19 cellular contexts compared by ENCODE assay signal in the genomic region with DNA sequence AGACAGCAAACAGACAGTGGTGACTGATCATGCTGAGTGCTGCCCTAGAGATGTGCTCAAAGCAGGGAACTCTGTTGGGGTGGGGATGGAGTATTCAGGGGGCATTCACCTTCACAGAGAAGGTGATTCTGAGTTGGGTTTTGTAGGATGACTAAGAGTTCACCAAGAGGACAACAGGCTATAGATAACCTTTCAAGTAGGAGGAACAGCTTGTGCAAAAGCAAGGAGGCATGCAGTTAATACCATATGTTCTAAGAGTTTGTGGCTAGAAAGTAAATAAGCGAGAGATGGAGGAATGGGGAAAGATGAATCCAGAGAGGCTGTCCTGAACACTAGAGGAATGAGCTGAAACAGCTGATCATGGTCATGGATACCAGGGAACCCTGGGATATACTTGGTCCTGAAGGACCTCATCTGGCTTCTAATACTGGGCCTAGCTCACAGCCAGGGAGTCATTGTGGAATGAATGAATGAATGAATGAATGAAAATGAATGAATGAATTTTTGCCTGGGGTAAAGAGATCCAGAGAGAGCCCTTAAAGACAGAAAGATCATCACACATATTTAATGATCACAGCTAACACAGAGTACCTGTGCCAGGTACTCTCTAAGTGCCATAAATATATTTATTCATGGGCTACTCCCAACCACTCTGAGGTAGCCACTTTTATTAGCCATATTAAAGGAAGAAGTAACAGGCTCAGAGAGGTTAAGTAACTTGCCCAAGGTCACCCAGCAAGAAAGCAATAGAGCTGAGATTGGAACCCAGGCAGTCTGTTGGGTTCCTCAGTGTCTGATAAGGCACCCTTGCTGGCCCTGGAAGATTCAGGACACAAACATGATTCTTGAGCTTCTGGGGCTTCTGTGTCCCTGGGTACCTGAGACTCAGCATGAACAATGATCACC. TPM values are rescaled to one million over a fixed set of nuclear protein-coding genes. Genes with fewer than 3 reads are reported as not detected.
DNase-seq lines count a peak whose midpoint lies in the region; ATAC-seq and TF ChIP-seq lines count a peak whose summit lies in the region.
"Had no signal": no experiment of that assay in that cellular context is flagged by ENCODE, and none has a peak within 500 bp of the region (broad histone marks: within the 10 kb centered on the region; RNA-seq: fewer than 3 reads in every experiment).

No MANE protein-coding gene starts in this region.

- peak overlapping the region; percentile 72 for H3K4me2 ChIP-seq in HCT116 (ENCODE audit: low read length)
- H3K4me2 ChIP-seq in fibroblast of lung (ENCODE audit: extremely low read depth, insufficient read depth, low read length) = no peak overlapping the region

- no peaks in the 10 kb centered on the region for H3K79me2 ChIP-seq in HCT116 (ENCODE audit: insufficient read depth, low read length)
- H3K79me2 ChIP-seq in fibroblast of lung (ENCODE audit: control insufficient read depth, insufficient read depth, low read length) = no peaks in the 10 kb centered on the region

- H3K9ac ChIP-seq in HCT116 (ENCODE audit: low read length) = no peak overlapping the region
- H3K9ac ChIP-seq in fibroblast of lung (ENCODE audit: insufficient read depth, low read length) = no peak overlapping the region

- CTCF ChIA-PET in HCT116 (lab: Charles Lee) = interaction anchor here (1.1 kb wide), 1 partner anchor 38 kb away, joined by 3 read pairs; no protein-coding TSS in a partner anchor

- H3K27me3 Mint-ChIP-seq in osteocyte (ENCODE audit: unreplicated experiment) = no peaks in the 10 kb centered on the region
- H3K27me3 Mint-ChIP-seq: activated CD4-positive, alpha-beta memory T cell treated with anti-CD3 and anti-CD28 coated beads, Interleukin-2, amount 10 ng/mL, durations not matched to agents 7 days and 5 days; stimulated activated naive CD8-positive, alpha-beta T cell treated with anti-CD3 and anti-CD28 coated beads, Interleukin-15, amount 100 ng/mL, for 72 hours had no signal

- RAD21 ChIA-PET in HCT116 (lab: Charles Lee; ENCODE audit: low non-redundant PET in 1 of 2, low total read pairs in 2 of 2, uncharacterized antibody in 2 of 2, unreplicated experiment in 2 of 2) = no interaction called here

- H3K36me3 Mint-ChIP-seq in osteocyte (ENCODE audit: unreplicated experiment) = peaks cover 9% of the 10 kb centered on the region

- H2AFZ ChIP-seq in HCT116 (ENCODE audit: low read depth, low read length, poor library complexity, severe bottlenecking) (no peak overlapping the region), fibroblast of lung (ENCODE audit: low read length) (no peak overlapping the region)

- TF ChIP-seq POLR2A in HCT116 (IDR thresholded peaks at IDR 0.05; ENCODE audit: borderline replicate concordance, extremely low read depth, insufficient read depth, insufficient read length) = no peak

- H3K4me3 ChIP-seq in HCT116 (replicated peaks in 1 of 2; ENCODE audit: low read depth in 1 of 2, low read length in 2 of 2) (peak overlapping the region in 1 of 2 experiments; percentile 6; a peak in 2 of 4 replicates), fibroblast of lung (replicated peaks in 1 of 4; ENCODE audit: control extremely low read depth in 1 of 4, insufficient read depth in 1 of 4, low read depth in 3 of 4, low read length in 4 of 4) (no peak overlapping the region)
- H3K4me3 ChIP-seq: colonic mucosa, MG63, spleen had no signal

- no TSS peak for BruUV-seq in HCT116 (replicated peaks; lab: Mats Ljungman, UMichigan)

- POLR2A ChIA-PET in HCT116 (lab: Charles Lee) = no interaction called here

- H3K4me1 ChIP-seq in HCT116 (ENCODE audit: control insufficient read depth in 1 of 2, insufficient read depth in 2 of 2, low read length in 2 of 2) (peaks cover 71 to 76% of the 10 kb centered on the region in 2 experiments), fibroblast of lung (ENCODE audit: control insufficient read depth, extremely low read depth, insufficient read depth, low read length) (peaks cover 13% of the 10 kb centered on the region)
- H3K4me1 ChIP-seq: colonic mucosa had no signal

- ATAC-seq in HCT116 (peak; percentile 78), SK-N-SH treated with all-trans-retinoic acid at 6 μM for 48 hours (no peak; the same call in 2 of the 3 replicates), GM21529 (IDR thresholded peaks at IDR 0.05; ENCODE audit: unreplicated experiment) (no peak), HG02981 (IDR thresholded peaks at IDR 0.05; ENCODE audit: unreplicated experiment) (no peak), HG02571 (IDR thresholded peaks at IDR 0.05; ENCODE audit: unreplicated experiment) (no peak)
- ATAC-seq: stimulated activated naive CD8-positive, alpha-beta T cell treated with anti-CD3 and anti-CD28 coated beads, Interleukin-15, amount 100 ng/mL, for 72 hours had no signal

- no peak for TF ChIP-seq RAD21 in HCT116 (IDR thresholded peaks at IDR 0.05; ENCODE audit: low read depth)

- H3K27ac ChIP-seq in HCT116 (ENCODE audit: low read depth, low read length) = peak overlapping the region; percentile 52; the same call in 1 of the 2 replicates
- H3K27ac ChIP-seq in fibroblast of lung (ENCODE audit: insufficient read depth, low read length) = no peak overlapping the region
- H3K27ac ChIP-seq: colonic mucosa, epithelial cell of prostate, spleen had no signal

- peak overlapping the region; percentile 85 for H3K27ac Mint-ChIP-seq in osteocyte (ENCODE audit: unreplicated experiment)
- H3K27ac Mint-ChIP-seq: activated CD4-positive, alpha-beta memory T cell treated with anti-CD3 and anti-CD28 coated beads, Interleukin-2, amount 10 ng/mL, durations not matched to agents 7 days and 5 days; B cell; stimulated activated naive CD8-positive, alpha-beta T cell treated with anti-CD3 and anti-CD28 coated beads, Interleukin-15, amount 100 ng/mL, for 72 hours had no signal

- no peaks in the 10 kb centered on the region for H3K9me3 Mint-ChIP-seq in osteocyte (ENCODE audit: unreplicated experiment)
- H3K9me3 Mint-ChIP-seq: activated CD4-positive, alpha-beta memory T cell treated with anti-CD3 and anti-CD28 coated beads, Interleukin-2, amount 10 ng/mL, durations not matched to agents 7 days and 5 days; stimulated activated naive CD8-positive, alpha-beta T cell treated with anti-CD3 and anti-CD28 coated beads, Interleukin-15, amount 100 ng/mL, for 72 hours had no signal

- no peaks in the 10 kb centered on the region for H3K36me3 ChIP-seq in HCT116 (ENCODE audit: control insufficient read depth in 1 of 2, insufficient read depth in 2 of 2, low read length in 2 of 2)
- no peaks in the 10 kb centered on the region for H3K36me3 ChIP-seq in fibroblast of lung (ENCODE audit: control insufficient read depth, insufficient read depth, low read length)
- H3K36me3 ChIP-seq: colonic mucosa had no signal

- H4K20me1 ChIP-seq in HCT116 (ENCODE audit: insufficient read depth) (no peaks in the 10 kb centered on the region), fibroblast of lung (ENCODE audit: control insufficient read depth, extremely low read depth, insufficient read depth, low read length) (no peaks in the 10 kb centered on the region)

- peaks cover 83% of the 10 kb centered on the region for H3K4me1 Mint-ChIP-seq in osteocyte (ENCODE audit: unreplicated experiment)
- H3K4me1 Mint-ChIP-seq: B cell had no signal

- DNase-seq in HCT116 (ENCODE audit: low read depth, low spot score) = peak; percentile 62
- peak; percentile 50 to 67 for DNase-seq in fibroblast of lung (ENCODE audit: low read depth in 2 of 2)
- DNase-seq in osteocyte (ENCODE audit: extremely low spot score, unreplicated experiment) = no peak
- no peak for DNase-seq in NCI-H345 treated with DMSO at 0.1 percent for 48 hours (lab: John Stamatoyannopoulos, UW; ENCODE audit: unreplicated experiment)
- DNase-seq: activated CD4-positive, alpha-beta memory T cell treated with anti-CD3 and anti-CD28 coated beads, Interleukin-2, amount 10 ng/mL, durations not matched to agents 7 days and 5 days; activated T-cell treated with anti-CD3 and anti-CD28 coated beads, Interleukin-2, amount 50 U/mL, for 48 hours; colonic mucosa; hippocampal formation; left colon; MG63; NCI-H2029 treated with DMSO at 0.1 percent for 48 hours; spleen; stimulated activated naive CD8-positive, alpha-beta T cell treated with anti-CD3 and anti-CD28 coated beads, Interleukin-15, amount 100 ng/mL, for 72 hours had no signal

- no peaks in the 10 kb centered on the region for H3K9me2 ChIP-seq in HCT116 (ENCODE audit: insufficient read depth)

- intact Hi-C loops in HCT116 (cut with micrococcal nuclease) = no loop called here

- H3K27me3 ChIP-seq in HCT116 (ENCODE audit: insufficient read depth, low read length) = no peaks in the 10 kb centered on the region
- no peaks in the 10 kb centered on the region for H3K27me3 ChIP-seq in fibroblast of lung (ENCODE audit: control insufficient read depth, insufficient read depth, low read length)
- H3K27me3 ChIP-seq: colonic mucosa, MG63, spleen had no signal

- no peak for TF ChIP-seq CTCF in HCT116 (IDR thresholded peaks at IDR 0.05 in 2 of 3, conservative IDR thresholded peaks at IDR 0.05 in 1 of 3; ENCODE audit: borderline replicate concordance in 1 of 3, insufficient read depth in 1 of 3, low read depth in 2 of 3, low read length in 2 of 3)
- no peak for TF ChIP-seq CTCF in fibroblast of lung (conservative IDR thresholded peaks at IDR 0.05 in 1 of 2, IDR thresholded peaks at IDR 0.05 in 1 of 2; ENCODE audit: low read depth in 1 of 2, low read length in 2 of 2)
- TF ChIP-seq CTCF in osteocyte (IDR thresholded peaks at IDR 0.05) = no peak

- H3K4me3 Mint-ChIP-seq in osteocyte (ENCODE audit: unreplicated experiment) = no peak overlapping the region
- H3K4me3 Mint-ChIP-seq: activated CD4-positive, alpha-beta memory T cell treated with anti-CD3 and anti-CD28 coated beads, Interleukin-2, amount 10 ng/mL, durations not matched to agents 7 days and 5 days; B cell; stimulated activated naive CD8-positive, alpha-beta T cell treated with anti-CD3 and anti-CD28 coated beads, Interleukin-15, amount 100 ng/mL, for 72 hours had no signal

- H3K9me3 ChIP-seq in HCT116 (ENCODE audit: control insufficient read depth in 1 of 2, insufficient read depth in 1 of 2, low read depth in 1 of 2, low read length in 2 of 2) (no peaks in the 10 kb centered on the region), fibroblast of lung (ENCODE audit: control insufficient read depth, insufficient read depth, low read depth, low read length) (no peaks in the 10 kb centered on the region)
- H3K9me3 ChIP-seq: colonic mucosa, MG63, spleen had no signal

TF ChIP-seq in HCT116, 20 proteins besides CTCF, POLR2A, EP300 and RAD21 (continues in another document):
- peak; percentile 31; the same call in 1 of the 2 replicates for TF ChIP-seq JUND (IDR thresholded peaks at IDR 0.05)

TF ChIP-seq in SK-N-SH treated with all-trans-retinoic acid at 6 μM for 48 hours, 23 proteins besides CTCF, POLR2A, EP300 and RAD21:
- peak; percentile 98 for TF ChIP-seq ZFP3 (CRISPR knock-in tag; IDR thresholded peaks at IDR 0.05)
- TF ChIP-seq SNAI2 (CRISPR knock-in tag; IDR thresholded peaks at IDR 0.05) = no peak

RNA-seq across cellular contexts. Expression of a gene that starts 22.0 kb away (rescaled TPM):
- total RNA-seq in HCT116 (2021; ENCODE audit: unreplicated experiment) = 6.6 TPM
- 2.9 and 3.0 TPM in 2 replicates for polyA plus RNA-seq in HCT116 (2012)
- 8.7 and 8.9 TPM in 2 replicates for total RNA-seq in fibroblast of lung
- polyA plus RNA-seq in fibroblast of lung = 1.2 and 2.1 TPM in 2 replicates
- polyA plus RNA-seq in fibroblast of lung (2012) = 2.8 and 5.5 TPM in 2 replicates
- 2.2 and 7.6 TPM in 2 replicates for polyA minus RNA-seq in fibroblast of lung (ENCODE audit: low replicate concordance)
- 14.6 and 17.5 TPM in 2 replicates for total RNA-seq in osteocyte

Comparison
In these comparisons a context has a peak if more than half of its experiments do, and no peak if none do; other contexts are left out.
1. DNase-seq: peak in HCT116 (single experiment) and fibroblast of lung (2 of 2); none in osteocyte (single experiment) and NCI-H345 treated with DMSO at 0.1 percent for 48 hours (single experiment).